28 cellular contexts compared by ENCODE assay signal in genomic region chr3:138809506-138810266, GRCh38. TPM values are rescaled to one million over a fixed set of nuclear protein-coding genes. Genes with fewer than 3 reads are reported as not detected.
A peak's percentile ranks its signal among the peaks of the same experiment; 100 is the strongest.
DNase-seq lines count a peak whose midpoint lies in the region; ATAC-seq, FAIRE-seq and TF ChIP-seq lines count a peak whose summit lies in the region.
"Had no signal": no experiment of that assay in that cellular context is flagged by ENCODE, and none has a peak within 500 bp of the region (broad histone marks: within the 10 kb centered on the region; RNA-seq: fewer than 3 reads in every experiment).

No MANE protein-coding gene starts in this region.

- no peaks in the 10 kb centered on the region; the same call in 1 of the 2 replicates for H3K36me3 Mint-ChIP-seq in WTC11
- H3K36me3 Mint-ChIP-seq: activated naive CD4-positive, alpha-beta T cell treated with anti-CD3 and anti-CD28 coated beads, Interleukin-2, amount 50 U/mL, for 72 hours had no signal

- peak in 3 of 4 donors; percentile 22 to 26 (median 22) for ATAC-seq in right lobe of liver
- no peak for ATAC-seq in HepG2
- no peak for ATAC-seq in WTC11
- ATAC-seq in left lobe of liver: peak; percentile 51
- ATAC-seq: activated naive CD4-positive, alpha-beta T cell treated with anti-CD3 and anti-CD28 coated beads, Interleukin-2, amount 50 U/mL, for 72 hours; CD8-positive, alpha-beta T cell; esophagus mucosa; foreskin keratinocyte; T-helper 17 cell had no signal

- whole genome bisulfite sequencing in right lobe of liver (ENCODE audit: insufficient coverage, low coverage, low lambda C conversion rate, missing lambda C conversion rate): 68% methylated on average over 6 of the region's 6 CpGs
- WGBS in HepG2 (ENCODE audit: low lambda C conversion rate): 97% methylated on average over 6 of the region's 6 CpGs
- WGBS in transverse colon (ENCODE audit: low coverage in 1 of 2), 2 donors: 44 to 63% methylated on average over 4 to 6 of the region's 6 CpGs

- 0 out of 2 replicates have a peak, but pooled peaks cover 6% of the 10 kb centered on the region for H4K20me1 ChIP-seq in HepG2 (ENCODE audit: insufficient read depth, low read length)

- H3K4me3 ChIP-seq in right lobe of liver (no peak overlapping the region), HepG2 (replicated peaks in 1 of 3; ENCODE audit: insufficient read depth in 1 of 3, low read depth in 2 of 3, low read length in 3 of 3) (no peak overlapping the region), transverse colon (peak overlapping the region in 1 of 4 donors; percentile 25)
- H3K4me3 ChIP-seq: MG63, stomach, tibial nerve had no signal

- no peaks in the 10 kb centered on the region for H3K27me3 Mint-ChIP-seq in WTC11 (ENCODE audit: low read depth)
- H3K27me3 Mint-ChIP-seq: memory B cell, T-helper 17 cell had no signal

- TF ChIP-seq EP300 in HepG2 (IDR thresholded peaks at IDR 0.05; ENCODE audit: low read depth in 2 of 2, low read length in 2 of 2): no peak
- TF ChIP-seq EP300 in HepG2 (CRISPR knock-in tag; IDR thresholded peaks at IDR 0.05; ENCODE audit: borderline replicate concordance): no peak
- TF ChIP-seq EP300 in transverse colon (IDR thresholded peaks at IDR 0.05; ENCODE audit: low read depth): no peak

- TF ChIP-seq POLR2A in right lobe of liver (IDR thresholded peaks at IDR 0.05): no peak
- no peak for TF ChIP-seq POLR2A in HepG2 (IDR thresholded peaks at IDR 0.05; ENCODE audit: insufficient read depth in 1 of 2, low read depth in 2 of 2, low read length in 2 of 2)
- no peak for TF ChIP-seq POLR2A in transverse colon (IDR thresholded peaks at IDR 0.05)

- H3K9ac ChIP-seq in HepG2 (ENCODE audit: insufficient read depth, low read depth, low read length): no peak overlapping the region
- H3K9ac ChIP-seq: SK-N-SH had no signal

- BruUV-seq in HepG2 (replicated peaks; lab: Mats Ljungman, UMichigan): no TSS peak

- H3K4me1 ChIP-seq in right lobe of liver: peaks cover 0 to 6% (median 3%) of the 10 kb centered on the region in 4 donors
- no peaks in the 10 kb centered on the region for H3K4me1 ChIP-seq in HepG2 (ENCODE audit: insufficient read depth, low read length)
- H3K4me1 ChIP-seq in transverse colon: peaks cover 0 to 28% (median 9%) of the 10 kb centered on the region in 4 donors
- H3K4me1 ChIP-seq: foreskin keratinocyte, tibial nerve had no signal

- no peak overlapping the region for H2AFZ ChIP-seq in HepG2 (ENCODE audit: low read length)

- no peaks in the 10 kb centered on the region for H3K4me1 Mint-ChIP-seq in WTC11
- H3K4me1 Mint-ChIP-seq: endodermal cell had no signal

- H3K4me3 Mint-ChIP-seq in WTC11: no peak overlapping the region
- H3K4me3 Mint-ChIP-seq: CD8-positive, alpha-beta T cell; endodermal cell; memory B cell; T-helper 17 cell had no signal

- H3K36me3 ChIP-seq in right lobe of liver (no peaks in the 10 kb centered on the region), HepG2 (replicated peaks in 1 of 2; ENCODE audit: control insufficient read depth in 1 of 2, insufficient read depth in 2 of 2, low read length in 2 of 2) (no peaks in the 10 kb centered on the region; a peak in 3 of 5 replicates), transverse colon (no peaks in the 10 kb centered on the region)

- H3K27me3 ChIP-seq in right lobe of liver: no peaks in the 10 kb centered on the region
- H3K27me3 ChIP-seq in HepG2 (ENCODE audit: control insufficient read depth in 1 of 2, insufficient read depth in 2 of 2, low read length in 2 of 2): no peaks in the 10 kb centered on the region
- no peaks in the 10 kb centered on the region for H3K27me3 ChIP-seq in transverse colon
- H3K27me3 ChIP-seq: foreskin keratinocyte, MG63, stomach, tibial nerve had no signal

- no peak for TF ChIP-seq CTCF in right lobe of liver (IDR thresholded peaks at IDR 0.05)
- no peak for TF ChIP-seq CTCF in HepG2 (CRISPR knock-in tag; IDR thresholded peaks at IDR 0.05)
- TF ChIP-seq CTCF in WTC11 (IDR thresholded peaks at IDR 0.05): no peak
- TF ChIP-seq CTCF in transverse colon (IDR thresholded peaks at IDR 0.05): no peak

- H3K4me2 ChIP-seq in HepG2 (ENCODE audit: low read depth, low read length): no peak overlapping the region
- H3K4me2 ChIP-seq: SK-N-SH had no signal

- CTCF ChIA-PET in HepG2 (lab: Yijun Ruan, JAX; ENCODE audit: low intra/inter-chr PET ratio, low total read pairs): no interaction called here
- CTCF ChIA-PET in WTC11 (lab: Charles Lee): interaction anchor here (0.8 kb wide), 2 partner anchors 8 to 49 kb away, joined by 4 to 5 read pairs; no protein-coding TSS in a partner anchor

- no peak overlapping the region for H3K27ac ChIP-seq in right lobe of liver
- no peak overlapping the region for H3K27ac ChIP-seq in HepG2 (ENCODE audit: extremely low read length, insufficient read depth, low read length)
- peak overlapping the region; percentile 57 to 69 (median 66) for H3K27ac ChIP-seq in transverse colon
- H3K27ac ChIP-seq: foreskin keratinocyte, RWPE1, stomach, tibial nerve had no signal

- TF ChIP-seq RAD21 in HepG2 (CRISPR knock-in tag; IDR thresholded peaks at IDR 0.05): no peak

- peaks cover 57% of the 10 kb centered on the region for H3K79me2 ChIP-seq in HepG2 (ENCODE audit: insufficient read depth, low read length)

- H3K27ac Mint-ChIP-seq in WTC11: peak overlapping the region; percentile 81
- H3K27ac Mint-ChIP-seq: activated naive CD4-positive, alpha-beta T cell treated with anti-CD3 and anti-CD28 coated beads, Interleukin-2, amount 50 U/mL, for 72 hours; CD8-positive, alpha-beta T cell; endodermal cell; memory B cell; T-helper 17 cell had no signal

- no peaks in the 10 kb centered on the region for H3K9me3 Mint-ChIP-seq in WTC11
- H3K9me3 Mint-ChIP-seq: activated naive CD4-positive, alpha-beta T cell treated with anti-CD3 and anti-CD28 coated beads, Interleukin-2, amount 50 U/mL, for 72 hours; CD8-positive, alpha-beta T cell; endodermal cell; memory B cell had no signal

- in situ Hi-C loops in HepG2 (cut with HindIII; ENCODE audit: extremely low pct_ligation_motif_present, low pct_unique_long_range_greater_than_20kb): no loop called here
- in situ Hi-C loops in transverse colon (cut with MboI; ENCODE audit: low pct_ligation_motif_present in 1 of 4, low pct_unique_long_range_greater_than_20kb in 1 of 4, low sequenced_read_pairs in 3 of 4): no loop called here

- H3K9me3 ChIP-seq in right lobe of liver (no peaks in the 10 kb centered on the region), HepG2 (ENCODE audit: low read length) (no peaks in the 10 kb centered on the region), transverse colon (no peaks in the 10 kb centered on the region)
- H3K9me3 ChIP-seq: MG63, SK-N-SH, stomach, tibial nerve had no signal

- FAIRE-seq in HepG2 (lab: Jason Lieb, UNC): no peak
- FAIRE-seq: bronchial epithelial cell, H54 had no signal

- DNase-seq in right lobe of liver (no peak), HepG2 (ENCODE audit: low spot score) (no peak), WTC11 (ENCODE audit: low spot score) (no peak), left lobe of liver (ENCODE audit: low spot score) (no peak), transverse colon (peak; percentile 38), EL (no peak), DMS153 treated with DMSO at 0.1 percent for 48 hours (lab: John Stamatoyannopoulos, UW; ENCODE audit: unreplicated experiment) (no peak)
- DNase-seq in stimulated activated naive CD4-positive, alpha-beta T cell treated with Interleukin-2 at 50 U/mL for 16 hours (lab: John Stamatoyannopoulos, UW): no peak
- DNase-seq: 8988T; activated T-cell treated with anti-CD3 and anti-CD28 coated beads for 4 hours; CD8-positive, alpha-beta T cell; DMS 273 treated with DMSO at 0.1 percent for 48 hours; endodermal cell; foreskin keratinocyte; MG63; NCI-H524 treated with DMSO at 0.1 percent for 48 hours; NK-92 treated with Interleukin-12 subunit alpha and Interleukin-12 subunit beta, amount 100 ng/mL, for 24 hours; occipital lobe; SK-N-SH; stomach; T-helper 17 cell had no signal

- POLR2A ChIA-PET in HepG2 (lab: Yijun Ruan, JAX): no interaction called here
- POLR2A ChIA-PET in WTC11 (lab: Charles Lee): interaction anchor here (0.5 to 1.4 kb wide), 2 partner anchors 10 to 72 kb away, joined by 3 to 4 read pairs; no protein-coding TSS in a partner anchor

- intact Hi-C loops in right lobe of liver (cut with DNase I) (no loop called here), HepG2 (cut with micrococcal nuclease; ENCODE audit: unreplicated experiment) (no loop called here), transverse colon (cut with DNase I; ENCODE audit: low total_unique reads) (no loop called here)

TF ChIP-seq in HepG2, 621 proteins besides CTCF, POLR2A, EP300 and RAD21 (continues in another document):
- TF ChIP-seq ZNF572 (CRISPR knock-in tag; IDR thresholded peaks at IDR 0.05) (no peak), ZNF484 (CRISPR knock-in tag; IDR thresholded peaks at IDR 0.05; ENCODE audit: borderline replicate concordance, low read depth) (no peak)

RNA-seq across cellular contexts. Expression of gene PIK3CB, which starts 25.0 kb away (rescaled TPM):
- total RNA-seq in right lobe of liver: 10 to 100 TPM; 12.1 to 20.9 (median 14.6) TPM
- total RNA-seq in HepG2 (2016; rRNA removed; fragmentation: Illumina TruSeq; extraction: Trizol): 6.6 and 18.6 TPM in 2 replicates
- total RNA-seq in HepG2 (2016; cell fraction: cytosol; rRNA removed; fragmentation: Illumina TruSeq; extraction: Trizol; ENCODE audit: low read depth): 6.5 and 9.2 TPM in 2 replicates
- 6.4 and 18.1 TPM in 2 replicates for total RNA-seq in HepG2 (2016; cell fraction: insoluble cytoplasmic fraction; rRNA removed; fragmentation: Illumina TruSeq; extraction: Trizol)
- total RNA-seq in HepG2 (2016; cell fraction: membrane; rRNA removed; fragmentation: Illumina TruSeq; extraction: Trizol): 13.7 and 13.9 TPM in 2 replicates
- 12.3 and 14.6 TPM in 2 replicates for total RNA-seq in HepG2 (2016; cell fraction: nucleus; rRNA removed; fragmentation: Illumina TruSeq; extraction: Trizol)
- 18.7 and 23.8 TPM in 2 replicates for polyA plus RNA-seq in HepG2 (2011; rRNA removed)
- polyA plus RNA-seq in HepG2 (2011; cell fraction: cytosol; rRNA removed): 10.9 and 18.4 TPM in 2 replicates
- 13.0 and 17.3 TPM in 2 replicates for polyA plus RNA-seq in HepG2 (2011; cell fraction: nucleus; rRNA removed)
- 47.5 and 53.4 TPM in 2 replicates for polyA plus RNA-seq in HepG2 (2012)
- polyA plus RNA-seq in HepG2 (2016; cell fraction: cytosol; fragmentation: Illumina TruSeq; extraction: Trizol; ENCODE audit: low read depth): 2.2 and 2.4 TPM in 2 replicates
- 23.5 TPM in 2 replicates for polyA plus RNA-seq in HepG2 (2016; cell fraction: insoluble cytoplasmic fraction; fragmentation: Illumina TruSeq; extraction: Trizol; ENCODE audit: low read depth)
- polyA plus RNA-seq in HepG2 (2016; cell fraction: membrane; fragmentation: Illumina TruSeq; extraction: Trizol; ENCODE audit: low read depth): 7.7 and 9.3 TPM in 2 replicates
- polyA plus RNA-seq in HepG2 (2016; cell fraction: nucleus; fragmentation: Illumina TruSeq; extraction: Trizol; ENCODE audit: insufficient read depth, low read depth): 13.6 and 13.7 TPM in 2 replicates
- polyA minus RNA-seq in HepG2 (2011; rRNA and poly(A)+ RNA removed; ENCODE audit: low replicate concordance): 9.4 and 18.8 TPM in 2 replicates
- 29.0 and 40.8 TPM in 2 replicates for polyA minus RNA-seq in HepG2 (2011; cell fraction: cytosol; rRNA and poly(A)+ RNA removed)
- 74.0 and 78.9 TPM in 2 replicates for polyA minus RNA-seq in HepG2 (2011; cell fraction: nucleus; rRNA and poly(A)+ RNA removed)
- total RNA-seq in WTC11 (2021): 36.0 to 40.0 TPM (median 38.5 TPM) in 3 replicates
- total RNA-seq in left lobe of liver: 14.4 TPM
- total RNA-seq in transverse colon: 10 to 100 TPM; 52.4 to 98.4 (median 76.0) TPM

Comparison
In these comparisons a context has a peak if more than half of its experiments do, and no peak if none do; other contexts are left out.
1. ATAC-seq: peak in right lobe of liver (3 of 4) and left lobe of liver (single experiment); none in HepG2 (single experiment) and WTC11 (single experiment).
2. H3K27ac ChIP-seq: peak in transverse colon (4 of 4); none in right lobe of liver (0 of 3) and HepG2 (single experiment).